18 cellular contexts compared by ENCODE assay signal in genomic region chr20:7926323-7926722, GRCh38. TPM values are rescaled to one million over a fixed set of nuclear protein-coding genes. Genes with fewer than 3 reads are reported as not detected.
"Had no signal": no experiment of that assay in that cellular context is flagged by ENCODE, and none has a peak within 500 bp of the region (broad histone marks: within the 10 kb centered on the region; RNA-seq: fewer than 3 reads in every experiment).

No MANE protein-coding gene starts in this region.

- H3K4me2 ChIP-seq: SK-N-SH had no signal

- H3K9me2 ChIP-seq: SK-N-SH had no signal

- H3K27ac ChIP-seq: RWPE1 had no signal

- H3K9me3 ChIP-seq: SK-N-SH had no signal

- ATAC-seq: Panc1 had no signal

- DNase-seq: KG1, MV-4-11, NCI-H1048, NCI-H1417 treated with DMSO at 0.1 percent for 48 hours, NCI-H187, NCI-H2029, NCI-H2081 treated with DMSO at 0.1 percent for 48 hours, NCI-H2171, NCI-H226, NCI-H510A, NCI-H524 treated with DMSO at 0.1 percent for 48 hours, NCI-H774 had no signal

- H3K9ac ChIP-seq: SK-N-SH had no signal

RNA-seq across cellular contexts. Expression of gene HAO1, which starts 13.9 kb away (rescaled TPM):
- total RNA-seq: HT-29, M059J, SK-MEL-5 had no signal
- polyA plus RNA-seq: SK-N-SH had no signal
